Comparison of ENCODE assay signal across 29 cellular contexts in the genomic region with DNA sequence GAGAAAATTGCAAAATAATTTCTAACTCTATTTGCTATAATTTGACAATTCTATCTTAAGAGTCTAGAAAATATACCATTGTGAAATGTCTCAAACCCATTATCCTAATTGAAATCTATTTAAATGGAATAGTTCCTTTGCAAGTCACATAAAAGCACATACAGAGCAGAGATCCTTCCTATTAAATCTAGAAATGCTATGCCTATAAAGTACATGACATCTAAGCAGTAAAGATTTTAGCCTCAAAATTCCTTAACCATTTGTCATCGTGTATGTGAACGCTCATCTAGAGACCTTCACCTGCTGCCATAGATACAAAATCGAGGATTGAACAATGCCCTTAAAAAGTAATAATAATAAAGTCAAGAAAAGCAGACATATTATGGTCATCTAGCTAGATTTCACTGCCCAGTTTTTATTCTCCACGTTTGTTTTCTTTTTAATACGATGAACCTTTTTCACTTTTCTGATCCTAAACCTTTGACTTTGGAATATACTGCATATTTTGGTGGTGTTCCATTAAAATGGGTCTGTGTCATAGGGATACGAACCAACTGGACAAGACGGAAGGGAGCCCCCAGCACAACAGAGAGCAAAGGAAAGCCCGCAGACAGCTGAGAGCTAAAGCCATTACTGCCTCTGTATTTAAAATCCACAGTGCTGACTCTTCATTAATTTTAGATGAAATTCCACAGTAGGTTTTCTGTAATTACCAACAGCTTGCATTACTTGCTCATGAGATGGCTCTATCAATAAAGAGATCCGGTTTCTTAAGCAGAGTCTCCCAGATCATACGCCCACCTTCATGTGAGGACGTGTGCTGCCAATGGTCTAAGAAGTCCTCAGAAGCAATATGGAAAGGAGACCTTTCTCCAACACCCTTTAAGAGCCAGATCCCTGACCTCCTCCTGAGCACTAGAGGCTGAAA. TPM values are rescaled to one million over a fixed set of nuclear protein-coding genes. Genes with fewer than 3 reads are reported as not detected.
DNase-seq lines count a peak whose midpoint lies in the region; ATAC-seq, FAIRE-seq and TF ChIP-seq lines count a peak whose summit lies in the region.
"Had no signal": no experiment of that assay in that cellular context is flagged by ENCODE, and none has a peak within 500 bp of the region (broad histone marks: within the 10 kb centered on the region; RNA-seq: fewer than 3 reads in every experiment).

No MANE protein-coding gene starts in this region.

- H3K4me1 ChIP-seq in astrocyte (ENCODE audit: insufficient read depth, low read length) = peaks cover 26% of the 10 kb centered on the region
- peaks cover 0 to 1% of the 10 kb centered on the region in 2 donors for H3K4me1 ChIP-seq in naive thymus-derived CD4-positive, alpha-beta T cell (ENCODE audit: control insufficient read depth in 2 of 2, insufficient read depth in 2 of 2, low read length in 2 of 2)

- CTCF ChIA-PET in naive thymus-derived CD4-positive, alpha-beta T cell (lab: Charles Lee) = no interaction called here

- no peak overlapping the region for H3K4me3 ChIP-seq in astrocyte (ENCODE audit: insufficient read depth, low read depth, low read length)
- H3K4me3 ChIP-seq in naive thymus-derived CD4-positive, alpha-beta T cell (ENCODE audit: low read length) = no peak overlapping the region
- H3K4me3 ChIP-seq: BLaER1 treated with 17β-estradiol and CSF1 and Interleukin-3, amounts not matched to agents 10 nM and 100 nM; Peyer's patch; sigmoid colon had no signal

- no peaks in the 10 kb centered on the region for H3K9me3 ChIP-seq in astrocyte (ENCODE audit: insufficient read depth, low read depth, low read length)
- H3K9me3 ChIP-seq in naive thymus-derived CD4-positive, alpha-beta T cell (ENCODE audit: control insufficient read depth in 2 of 3, low read length in 3 of 3) = no peaks in the 10 kb centered on the region
- H3K9me3 ChIP-seq: BLaER1 treated with 17β-estradiol and CSF1 and Interleukin-3, amounts not matched to agents 10 nM and 100 nM; Caco-2; Peyer's patch; sigmoid colon had no signal

- POLR2A ChIA-PET in naive thymus-derived CD4-positive, alpha-beta T cell (lab: Charles Lee) = interaction anchor here (0.6 to 0.7 kb wide), 2 partner anchors 10 to 22 kb away, joined by 3 to 8 read pairs; no protein-coding TSS in a partner anchor

- H3K4me1 Mint-ChIP-seq in astrocyte (ENCODE audit: low read depth, unreplicated experiment) (peaks cover 48% of the 10 kb centered on the region), mesothelial cell of epicardium (peaks cover 67% of the 10 kb centered on the region)
- peaks cover 0 to 48% (median 37%) of the 10 kb centered on the region in 7 donors for H3K4me1 Mint-ChIP-seq in naive thymus-derived CD4-positive, alpha-beta T cell
- H3K4me1 Mint-ChIP-seq: activated B cell treated with CpG ODN at 0.5 μM for 24 hours had no signal

- TF ChIP-seq CTCF in astrocyte (IDR thresholded peaks at IDR 0.05; ENCODE audit: insufficient read depth, low read depth, low read length) (no peak), mesothelial cell of epicardium (IDR thresholded peaks at IDR 0.05; ENCODE audit: unreplicated experiment) (no peak)

- H3K27me3 Mint-ChIP-seq in astrocyte (ENCODE audit: low read depth, unreplicated experiment) = no peaks in the 10 kb centered on the region
- no peaks in the 10 kb centered on the region for H3K27me3 Mint-ChIP-seq in mesothelial cell of epicardium (ENCODE audit: low read depth)
- no peaks in the 10 kb centered on the region for H3K27me3 Mint-ChIP-seq in naive thymus-derived CD4-positive, alpha-beta T cell
- H3K27me3 Mint-ChIP-seq: activated B cell treated with CpG ODN at 0.5 μM for 24 hours; activated CD4-positive, alpha-beta memory T cell treated with anti-CD3 and anti-CD28 coated beads for 36 hours; activated naive CD8-positive, alpha-beta T cell treated with anti-CD3 and anti-CD28 coated beads, Interleukin-2, amount 50 U/mL, for 24 hours; natural killer cell treated with Interleukin-12 subunit alpha and Interleukin-12 subunit beta and Interleukin-15 and Interleukin-18, amount 100 ng/mL, for 72 hours had no signal

- H3K36me3 Mint-ChIP-seq in astrocyte (ENCODE audit: low read depth, unreplicated experiment) = peaks cover 10% of the 10 kb centered on the region
- H3K36me3 Mint-ChIP-seq in mesothelial cell of epicardium = no peaks in the 10 kb centered on the region
- H3K36me3 Mint-ChIP-seq in naive thymus-derived CD4-positive, alpha-beta T cell = peaks cover 0 to 17% (median 0%) of the 10 kb centered on the region in 5 donors
- H3K36me3 Mint-ChIP-seq: activated CD4-positive, alpha-beta memory T cell treated with anti-CD3 and anti-CD28 coated beads for 36 hours; natural killer cell treated with Interleukin-12 subunit alpha and Interleukin-12 subunit beta and Interleukin-15 and Interleukin-18, amount 100 ng/mL, for 72 hours had no signal

- peak; percentile 81 for DNase-seq in EL
- peak; percentile 16 for DNase-seq in LoVo (ENCODE audit: low spot score)
- DNase-seq in astrocyte (ENCODE audit: low read depth) = peak; percentile 52
- DNase-seq in mesothelial cell of epicardium (ENCODE audit: low spot score in 2 of 2, unreplicated experiment in 2 of 2) = no peak
- DNase-seq in naive thymus-derived CD4-positive, alpha-beta T cell = no peak
- no peak for DNase-seq in cerebellar nuclear complex (lab: John Stamatoyannopoulos, UW)
- DNase-seq in dermis blood vessel endothelial cell = no peak
- DNase-seq in stimulated activated CD4-positive, alpha-beta T cell treated with anti-CD3 and anti-CD28 coated beads, Interleukin-15, amount 100 ng/mL, for 24 hours = no peak
- DNase-seq: ACHN; activated B cell treated with CpG ODN at 0.5 μM for 24 hours; activated CD4-positive, alpha-beta memory T cell treated with anti-CD3 and anti-CD28 coated beads for 36 hours; activated effector memory CD4-positive, alpha-beta T cell treated with anti-CD3 and anti-CD28 coated beads, Interleukin-2, amount 50 U/mL, for 16 hours; activated naive CD8-positive, alpha-beta T cell treated with anti-CD3 and anti-CD28 coated beads, Interleukin-2, amount 50 U/mL, for 24 hours; brain microvascular endothelial cell; Caco-2; DMS79 treated with DMSO at 0.1 percent for 48 hours; head of caudate nucleus; KBM-7; NCI-H1105; NCI-H2081 treated with DMSO at 0.1 percent for 48 hours; NCI-H510A; Peyer's patch; sigmoid colon; substantia nigra; T1000 had no signal

- H3K27ac ChIP-seq in astrocyte (ENCODE audit: low read depth, low read length) = no peak overlapping the region
- no peak overlapping the region for H3K27ac ChIP-seq in naive thymus-derived CD4-positive, alpha-beta T cell (ENCODE audit: low read depth, low read length)
- H3K27ac ChIP-seq: BLaER1 treated with 17β-estradiol and CSF1 and Interleukin-3, amounts not matched to agents 10 nM and 100 nM; brain microvascular endothelial cell; parathyroid adenoma; Peyer's patch; sigmoid colon had no signal

- H3K9ac ChIP-seq in astrocyte (ENCODE audit: low read length) = no peak overlapping the region
- H3K9ac ChIP-seq: BLaER1 treated with 17β-estradiol and CSF1 and Interleukin-3, amounts not matched to agents 10 nM and 100 nM; parathyroid adenoma had no signal

- intact Hi-C loops in naive thymus-derived CD4-positive, alpha-beta T cell (cut with micrococcal nuclease) = no loop called here

- no peak overlapping the region for H2AFZ ChIP-seq in astrocyte (ENCODE audit: low read depth, low read length)
- H2AFZ ChIP-seq: parathyroid adenoma had no signal

- H4K20me1 ChIP-seq in astrocyte (ENCODE audit: insufficient read depth, low read length) = peaks cover 15% of the 10 kb centered on the region

- no peak overlapping the region for H3K4me2 ChIP-seq in astrocyte (ENCODE audit: low read length)
- H3K4me2 ChIP-seq: BLaER1 treated with 17β-estradiol and CSF1 and Interleukin-3, amounts not matched to agents 10 nM and 100 nM had no signal

- no peak for ATAC-seq in naive thymus-derived CD4-positive, alpha-beta T cell
- ATAC-seq: activated naive CD8-positive, alpha-beta T cell treated with anti-CD3 and anti-CD28 coated beads, Interleukin-2, amount 50 U/mL, for 24 hours; left lobe of liver; natural killer cell treated with Interleukin-12 subunit alpha and Interleukin-12 subunit beta and Interleukin-15 and Interleukin-18, amount 100 ng/mL, for 72 hours had no signal

- H3K4me3 Mint-ChIP-seq in astrocyte (ENCODE audit: unreplicated experiment) = no peak overlapping the region
- H3K4me3 Mint-ChIP-seq in mesothelial cell of epicardium = no peak overlapping the region
- no peak overlapping the region for H3K4me3 Mint-ChIP-seq in naive thymus-derived CD4-positive, alpha-beta T cell
- H3K4me3 Mint-ChIP-seq: activated B cell treated with CpG ODN at 0.5 μM for 24 hours; activated CD4-positive, alpha-beta memory T cell treated with anti-CD3 and anti-CD28 coated beads for 36 hours; activated naive CD8-positive, alpha-beta T cell treated with anti-CD3 and anti-CD28 coated beads, Interleukin-2, amount 50 U/mL, for 24 hours; natural killer cell treated with Interleukin-12 subunit alpha and Interleukin-12 subunit beta and Interleukin-15 and Interleukin-18, amount 100 ng/mL, for 72 hours had no signal

- H3K27ac Mint-ChIP-seq in astrocyte (ENCODE audit: unreplicated experiment) (peak overlapping the region; percentile 92), mesothelial cell of epicardium (peak overlapping the region; percentile 92)
- H3K27ac Mint-ChIP-seq in naive thymus-derived CD4-positive, alpha-beta T cell = no peak overlapping the region
- H3K27ac Mint-ChIP-seq: activated B cell treated with CpG ODN at 0.5 μM for 24 hours; activated CD4-positive, alpha-beta memory T cell treated with anti-CD3 and anti-CD28 coated beads for 36 hours; activated naive CD8-positive, alpha-beta T cell treated with anti-CD3 and anti-CD28 coated beads, Interleukin-2, amount 50 U/mL, for 24 hours; natural killer cell treated with Interleukin-12 subunit alpha and Interleukin-12 subunit beta and Interleukin-15 and Interleukin-18, amount 100 ng/mL, for 72 hours had no signal

- no peaks in the 10 kb centered on the region for H3K9me3 Mint-ChIP-seq in astrocyte (ENCODE audit: unreplicated experiment)
- H3K9me3 Mint-ChIP-seq in mesothelial cell of epicardium = no peaks in the 10 kb centered on the region
- no peaks in the 10 kb centered on the region for H3K9me3 Mint-ChIP-seq in naive thymus-derived CD4-positive, alpha-beta T cell
- H3K9me3 Mint-ChIP-seq: activated B cell treated with CpG ODN at 0.5 μM for 24 hours; activated CD4-positive, alpha-beta memory T cell treated with anti-CD3 and anti-CD28 coated beads for 36 hours; activated naive CD8-positive, alpha-beta T cell treated with anti-CD3 and anti-CD28 coated beads, Interleukin-2, amount 50 U/mL, for 24 hours; natural killer cell treated with Interleukin-12 subunit alpha and Interleukin-12 subunit beta and Interleukin-15 and Interleukin-18, amount 100 ng/mL, for 72 hours had no signal

- no peaks in the 10 kb centered on the region for H3K36me3 ChIP-seq in astrocyte (ENCODE audit: insufficient read depth, low read length)
- H3K36me3 ChIP-seq in naive thymus-derived CD4-positive, alpha-beta T cell (ENCODE audit: control insufficient read depth in 2 of 3, insufficient read depth in 3 of 3, low read length in 3 of 3) = no peaks in the 10 kb centered on the region
- H3K36me3 ChIP-seq: brain microvascular endothelial cell, Peyer's patch, sigmoid colon had no signal

- H3K79me2 ChIP-seq in astrocyte (ENCODE audit: insufficient read depth, low read length) = peaks cover 39% of the 10 kb centered on the region

- FAIRE-seq in astrocyte (lab: Jason Lieb, UNC) = no peak

- no peaks in the 10 kb centered on the region for H3K27me3 ChIP-seq in astrocyte (ENCODE audit: insufficient read depth, low read length)
- H3K27me3 ChIP-seq in naive thymus-derived CD4-positive, alpha-beta T cell (ENCODE audit: control insufficient read depth in 2 of 2, insufficient read depth in 2 of 2, low read length in 2 of 2) = no peaks in the 10 kb centered on the region
- H3K27me3 ChIP-seq: BLaER1 treated with 17β-estradiol and CSF1 and Interleukin-3, amounts not matched to agents 10 nM and 100 nM; brain microvascular endothelial cell; Peyer's patch; sigmoid colon had no signal

RNA-seq across cellular contexts. Expression of gene TEX2, which starts 17.6 kb away (rescaled TPM):
- total RNA-seq in astrocyte (56.1 and 58.2 TPM in 2 replicates), mesothelial cell of epicardium (27.1 to 29.7 TPM (median 27.3 TPM) in 3 replicates), dermis blood vessel endothelial cell (34.9 and 47.8 TPM in 2 replicates)
- total RNA-seq in naive thymus-derived CD4-positive, alpha-beta T cell = 10 to 100 TPM; 14.1 to 24.2 (median 14.4) TPM
- polyA plus RNA-seq in naive thymus-derived CD4-positive, alpha-beta T cell = 10 to 100 TPM in 1 of 2 donors, 1 to 10 TPM in 1; 7.9 to 14.8 TPM

Comparison
In these comparisons a context has a peak if more than half of its experiments do, and no peak if none do; other contexts are left out.
1. DNase-seq: peak in EL (single experiment), LoVo (single experiment) and astrocyte (single experiment); none in mesothelial cell of epicardium (0 of 2), naive thymus-derived CD4-positive, alpha-beta T cell (0 of 9), cerebellar nuclear complex (0 of 2), dermis blood vessel endothelial cell (single experiment) and stimulated activated CD4-positive, alpha-beta T cell treated with anti-CD3 and anti-CD28 coated beads, Interleukin-15, amount 100 ng/mL, for 24 hours (single experiment).
2. H3K27ac Mint-ChIP-seq: peak in astrocyte (single experiment) and mesothelial cell of epicardium (single experiment); none in naive thymus-derived CD4-positive, alpha-beta T cell (0 of 9).